1 cellular context compared by ENCODE assay signal in genomic region chr2:117835990-117836760, GRCh38.
TF ChIP-seq lines count a peak whose summit lies in the region.

No MANE protein-coding gene starts in this region.

TF ChIP-seq in HepG2, 621 proteins besides CTCF, POLR2A, EP300 and RAD21 (continued from another document and continues in another):
- peak; percentile 51 for TF ChIP-seq STAG1 (CRISPR knock-in tag; IDR thresholded peaks at IDR 0.05)
- no peak for TF ChIP-seq NAIF1 (CRISPR knock-in tag; IDR thresholded peaks at IDR 0.05; ENCODE audit: borderline replicate concordance)
- TF ChIP-seq TBP (CRISPR knock-in tag; IDR thresholded peaks at IDR 0.05), result no peak
- no peak for TF ChIP-seq MNT (IDR thresholded peaks at IDR 0.05)
- no peak for TF ChIP-seq ZNF776 (CRISPR knock-in tag; IDR thresholded peaks at IDR 0.05)
- no peak for TF ChIP-seq NPAS2 (CRISPR knock-in tag; IDR thresholded peaks at IDR 0.05; ENCODE audit: borderline replicate concordance)
- no peak for TF ChIP-seq USF2 (IDR thresholded peaks at IDR 0.05; ENCODE audit: low read depth, low read length)
- TF ChIP-seq USF2 (CRISPR knock-in tag; IDR thresholded peaks at IDR 0.05; ENCODE audit: borderline replicate concordance), result no peak
- TF ChIP-seq ZNF496 (CRISPR knock-in tag; IDR thresholded peaks at IDR 0.05; ENCODE audit: insufficient replicate concordance), result no peak
- TF ChIP-seq ELK4 (CRISPR knock-in tag; IDR thresholded peaks at IDR 0.05; ENCODE audit: borderline replicate concordance), result no peak
- no peak for TF ChIP-seq ZNF720 (CRISPR knock-in tag; IDR thresholded peaks at IDR 0.05)
- TF ChIP-seq NR0B2 (CRISPR knock-in tag; IDR thresholded peaks at IDR 0.05), result no peak; the same call in 1 of the 2 replicates
- no peak for TF ChIP-seq CBX2 (IDR thresholded peaks at IDR 0.05; ENCODE audit: low read depth, low read length)
- no peak for TF ChIP-seq CBX2 (CRISPR knock-in tag; IDR thresholded peaks at IDR 0.05; ENCODE audit: low read depth)
- TF ChIP-seq ZNF766 (CRISPR knock-in tag; IDR thresholded peaks at IDR 0.05; ENCODE audit: borderline replicate concordance), result no peak
- no peak for TF ChIP-seq ZNF138 (CRISPR knock-in tag; IDR thresholded peaks at IDR 0.05; ENCODE audit: low read depth)
- no peak for TF ChIP-seq PRDM4 (CRISPR knock-in tag; IDR thresholded peaks at IDR 0.05; ENCODE audit: borderline replicate concordance)
- no peak for TF ChIP-seq IRX3 (CRISPR knock-in tag; IDR thresholded peaks at IDR 0.05; ENCODE audit: borderline replicate concordance, low read depth)
- TF ChIP-seq LBX2 (CRISPR knock-in tag; IDR thresholded peaks at IDR 0.05; ENCODE audit: borderline replicate concordance), result no peak
- TF ChIP-seq ZNF704 (CRISPR knock-in tag; IDR thresholded peaks at IDR 0.05; ENCODE audit: borderline replicate concordance), result no peak
- TF ChIP-seq SOX13 (IDR thresholded peaks at IDR 0.05), result no peak
- TF ChIP-seq SOX13 (CRISPR knock-in tag; conservative IDR thresholded peaks at IDR 0.05 in 1 of 2, IDR thresholded peaks at IDR 0.05 in 1 of 2), result no peak
- no peak for TF ChIP-seq ZNF614 (CRISPR knock-in tag; IDR thresholded peaks at IDR 0.05; ENCODE audit: borderline replicate concordance)
- TF ChIP-seq KMT2B (CRISPR knock-in tag; IDR thresholded peaks at IDR 0.05), result no peak
- no peak for TF ChIP-seq ZNF737 (CRISPR knock-in tag; IDR thresholded peaks at IDR 0.05; ENCODE audit: borderline replicate concordance)
- no peak for TF ChIP-seq U2AF2 (IDR thresholded peaks at IDR 0.05; ENCODE audit: low read depth, low read length)
- TF ChIP-seq GMEB2 (CRISPR knock-in tag; IDR thresholded peaks at IDR 0.05; ENCODE audit: low read depth), result no peak
- TF ChIP-seq GMEB1 (CRISPR knock-in tag; IDR thresholded peaks at IDR 0.05; ENCODE audit: borderline replicate concordance), result no peak
- no peak for TF ChIP-seq ZSCAN21 (CRISPR knock-in tag; IDR thresholded peaks at IDR 0.05; ENCODE audit: borderline replicate concordance)
- TF ChIP-seq PRDM10 (CRISPR knock-in tag; IDR thresholded peaks at IDR 0.05; ENCODE audit: low read depth), result 0 out of 2 replicates have a peak, but pooled peaks have one; percentile 41
- peak; percentile 82; the same call in 1 of the 2 replicates for TF ChIP-seq DNMT1 (CRISPR knock-in tag; IDR thresholded peaks at IDR 0.05)
- 0 out of 2 replicates have a peak, but pooled peaks have one; percentile 29 for TF ChIP-seq RXRB (CRISPR knock-in tag; IDR thresholded peaks at IDR 0.05; ENCODE audit: borderline replicate concordance)
- TF ChIP-seq CCAR2 (optimal IDR thresholded peaks at IDR 0.05; ENCODE audit: low read depth, low read length), result no peak
- TF ChIP-seq ZNF772 (CRISPR knock-in tag; IDR thresholded peaks at IDR 0.05), result 0 out of 2 replicates have a peak, but pooled peaks have one; percentile 46
- no peak for TF ChIP-seq ZNF672 (CRISPR knock-in tag; IDR thresholded peaks at IDR 0.05)
- no peak for TF ChIP-seq PHB2 (IDR thresholded peaks at IDR 0.05; ENCODE audit: partially characterized antibody)
- no peak for TF ChIP-seq IRF9 (CRISPR knock-in tag; IDR thresholded peaks at IDR 0.05; ENCODE audit: borderline replicate concordance)
- TF ChIP-seq GPN1 (CRISPR knock-in tag; IDR thresholded peaks at IDR 0.05; ENCODE audit: borderline replicate concordance), result no peak
- TF ChIP-seq ZBTB2 (CRISPR knock-in tag; IDR thresholded peaks at IDR 0.05; ENCODE audit: low read depth), result no peak
- no peak for TF ChIP-seq SETDB1 (CRISPR knock-in tag; IDR thresholded peaks at IDR 0.05; ENCODE audit: borderline replicate concordance)
- no peak for TF ChIP-seq ZNF564 (CRISPR knock-in tag; IDR thresholded peaks at IDR 0.05)
- no peak for TF ChIP-seq ZNF224 (CRISPR knock-in tag; IDR thresholded peaks at IDR 0.05)
- TF ChIP-seq EED (CRISPR knock-in tag; IDR thresholded peaks at IDR 0.05), result 0 out of 2 replicates have a peak, but pooled peaks have one; percentile 30
- TF ChIP-seq ZNF10 (CRISPR knock-in tag; IDR thresholded peaks at IDR 0.05; ENCODE audit: borderline replicate concordance, low read depth), result no peak
